In genomic region chr10:119872610-119872859, GRCh38 we compare ENCODE assay signal across 8 cellular contexts. TPM values are rescaled to one million over a fixed set of nuclear protein-coding genes. Genes with fewer than 3 reads are reported as not detected.
DNase-seq lines count a peak whose midpoint lies in the region; ATAC-seq and TF ChIP-seq lines count a peak whose summit lies in the region.

Gene MCMBP (minus strand): TSS chr10:119872843. CDS start chr10:119872584, 259 bp downstream.

- H3K9ac ChIP-seq in SK-N-SH (peak within 1 kb of the TSS; percentile 76), KMS-11 (peak within 1 kb of the TSS; percentile 82), colonic mucosa (ENCODE audit: low read depth in 2 of 2, low read length in 2 of 2) (peak within 1 kb of the TSS; percentile 76 to 85)

- CTCF ChIA-PET in SK-N-SH (lab: Yijun Ruan, JAX) = interaction anchor here (1.2 to 7.5 kb wide), 4 partner anchors 12 to 185 kb away, joined by 8 to 68 read pairs (median 24); partner anchors contain the start of gene SEC23IP

- TF ChIP-seq CTCF in SK-N-SH (IDR thresholded peaks at IDR 0.05) (no peak), KMS-11 (conservative IDR thresholded peaks at IDR 0.05; ENCODE audit: low read depth, low read length) (no peak), colonic mucosa (IDR thresholded peaks at IDR 0.05) (no peak), uterus (IDR thresholded peaks at IDR 0.05) (peak in 1 of 4 experiments; percentile 17)

- no peaks in the 10 kb centered on the region for H3K9me3 ChIP-seq in SK-N-SH
- no peaks in the 10 kb centered on the region for H3K9me3 ChIP-seq in colonic mucosa
- H3K9me3 ChIP-seq in uterus = no peaks in the 10 kb centered on the region

- no peaks in the 10 kb centered on the region for H3K9me2 ChIP-seq in SK-N-SH

- POLR2A ChIA-PET in SK-N-SH (lab: Yijun Ruan, JAX) = interaction anchor here (0.6 to 3.4 kb wide), 8 partner anchors 10 to 580 kb away, joined by 3 to 18 read pairs (median 5); partner anchors contain the start of genes INPP5F and SEC23IP

- no peak for TF ChIP-seq EP300 in SK-N-SH (IDR thresholded peaks at IDR 0.05; ENCODE audit: borderline replicate concordance in 1 of 2, low read depth in 1 of 2, low read length in 1 of 2)

- no peak for TF ChIP-seq RAD21 in SK-N-SH (IDR thresholded peaks at IDR 0.05; ENCODE audit: low read length)

- intact Hi-C loops in colonic mucosa (cut with DNase I) = no loop called here
- intact Hi-C loops in uterus (cut with DNase I; ENCODE audit: low total_unique reads) = no loop called here

- H3K79me2 ChIP-seq in SK-N-SH (ENCODE audit: insufficient read depth) (peaks cover 47% of the 10 kb centered on the region), KMS-11 (ENCODE audit: insufficient read depth, low read depth) (peaks cover 47% of the 10 kb centered on the region)

- WGBS in SK-N-SH (ENCODE audit: low lambda C conversion rate) = no CpG with 5 or more reads among the region's 42 CpGs

- H3K4me1 ChIP-seq in SK-N-SH (ENCODE audit: control insufficient read depth in 1 of 2, insufficient read depth in 2 of 2, low read depth in 1 of 2, low read length in 1 of 2) (peaks cover 5 to 11% of the 10 kb centered on the region in 2 experiments; a peak in 3 of 4 replicates), KMS-11 (ENCODE audit: low read depth, poor library complexity, severe bottlenecking) (peaks cover 38% of the 10 kb centered on the region), colonic mucosa (peaks cover 6% of the 10 kb centered on the region), uterus (no peaks in the 10 kb centered on the region)

- H2AFZ ChIP-seq in SK-N-SH (ENCODE audit: low read depth) = peak within 1 kb of the TSS; percentile 88
- peak within 1 kb of the TSS; percentile 89 for H2AFZ ChIP-seq in KMS-11 (ENCODE audit: low read depth)

- ATAC-seq in SK-N-SH treated with all-trans-retinoic acid at 6 μM for 48 hours = no peak

- H3F3A ChIP-seq in SK-N-SH (replicated peaks; ENCODE audit: insufficient read depth) = peaks cover 5% of the 10 kb centered on the region

- DNase-seq in SK-N-SH (no peak), colonic mucosa (no peak), mesenteric fat pad (ENCODE audit: low spot score) (no peak), uterus (no peak), activated gamma-delta T cell treated with Interleukin-2 at 50 U/mL for 16 hours (no peak), NCI-H1694 treated with DMSO at 0.1 percent for 48 hours (lab: John Stamatoyannopoulos, UW) (no peak)

- H3K27me3 ChIP-seq in SK-N-SH (ENCODE audit: insufficient read depth) (no peaks in the 10 kb centered on the region), KMS-11 (ENCODE audit: insufficient read depth, low read depth) (no peaks in the 10 kb centered on the region), colonic mucosa (no peaks in the 10 kb centered on the region), uterus (no peaks in the 10 kb centered on the region)

- H3K4me3 ChIP-seq in SK-N-SH (ENCODE audit: low read depth in 2 of 2, low read length in 1 of 2) = peak within 1 kb of the TSS; percentile 79 to 88
- H3K4me3 ChIP-seq in KMS-11 (IDR thresholded peaks at IDR 0.05; ENCODE audit: insufficient read depth, low read depth, low read length) = no peak within 1 kb of the TSS
- peak within 1 kb of the TSS; percentile 75 for H3K4me3 ChIP-seq in colonic mucosa
- peak within 1 kb of the TSS; percentile 61 to 83 for H3K4me3 ChIP-seq in uterus

- H3K36me3 ChIP-seq in SK-N-SH (replicated peaks in 1 of 2; ENCODE audit: control insufficient read depth in 1 of 2, insufficient read depth in 2 of 2, low read length in 1 of 2) (no peaks in the 10 kb centered on the region), KMS-11 (ENCODE audit: insufficient read depth) (no peaks in the 10 kb centered on the region), colonic mucosa (no peaks in the 10 kb centered on the region), uterus (no peaks in the 10 kb centered on the region)

- peak within 1 kb of the TSS; percentile 43 to 94 for H3K27ac ChIP-seq in SK-N-SH (ENCODE audit: low read depth in 2 of 2, low read length in 1 of 2)
- H3K27ac ChIP-seq in KMS-11 = peak within 1 kb of the TSS; percentile 89
- H3K27ac ChIP-seq in colonic mucosa = peak within 1 kb of the TSS; percentile 91
- H3K27ac ChIP-seq in uterus = peak within 1 kb of the TSS; percentile 85 to 91

- peak within 1 kb of the TSS; percentile 89 for H3K4me2 ChIP-seq in SK-N-SH
- peak within 1 kb of the TSS; percentile 98 for H3K4me2 ChIP-seq in KMS-11

- H4K20me1 ChIP-seq in SK-N-SH (ENCODE audit: insufficient read depth) = peaks cover 43% of the 10 kb centered on the region
- H4K20me1 ChIP-seq in KMS-11 (ENCODE audit: insufficient read depth) = peaks cover 39% of the 10 kb centered on the region

- peak; percentile 88 to 90 for TF ChIP-seq POLR2A in uterus (IDR thresholded peaks at IDR 0.05)

TF ChIP-seq in SK-N-SH, 30 proteins besides CTCF, POLR2A, EP300 and RAD21:
- 0 out of 2 replicates have a peak, but pooled peaks have one; percentile 25 for TF ChIP-seq SIN3A (IDR thresholded peaks at IDR 0.05; ENCODE audit: borderline replicate concordance, low read depth, low read length)
- no peak for TF ChIP-seq FOXJ3 (CRISPR knock-in tag; IDR thresholded peaks at IDR 0.05)

TF ChIP-seq in SK-N-SH treated with all-trans-retinoic acid at 6 μM for 48 hours, 23 proteins besides CTCF, POLR2A, EP300 and RAD21 (continues in another document):
- TF ChIP-seq GLIS3 (CRISPR knock-in tag; IDR thresholded peaks at IDR 0.05) (no peak), ZNF70 (CRISPR knock-in tag; IDR thresholded peaks at IDR 0.05) (no peak), ZC3H10 (CRISPR knock-in tag; IDR thresholded peaks at IDR 0.05) (no peak), OSR1 (CRISPR knock-in tag; IDR thresholded peaks at IDR 0.05) (no peak), RARB (CRISPR knock-in tag; IDR thresholded peaks at IDR 0.05) (no peak), PPARA (CRISPR knock-in tag; IDR thresholded peaks at IDR 0.05; ENCODE audit: borderline replicate concordance) (no peak), CSRNP3 (CRISPR knock-in tag; IDR thresholded peaks at IDR 0.05) (no peak), TOX (CRISPR knock-in tag; IDR thresholded peaks at IDR 0.05; ENCODE audit: borderline replicate concordance) (no peak), ZFP3 (CRISPR knock-in tag; IDR thresholded peaks at IDR 0.05) (no peak), POU6F1 (CRISPR knock-in tag; IDR thresholded peaks at IDR 0.05; ENCODE audit: borderline replicate concordance, low read depth) (no peak), ZFP30 (CRISPR knock-in tag; IDR thresholded peaks at IDR 0.05) (no peak), CSDC2 (CRISPR knock-in tag; IDR thresholded peaks at IDR 0.05) (no peak), ZNF8 (CRISPR knock-in tag; IDR thresholded peaks at IDR 0.05) (no peak), ZNF565 (CRISPR knock-in tag; conservative IDR thresholded peaks at IDR 0.05; ENCODE audit: low read depth) (no peak), BACH2 (CRISPR knock-in tag; IDR thresholded peaks at IDR 0.05; ENCODE audit: borderline replicate concordance) (no peak), ESRRG (CRISPR knock-in tag; IDR thresholded peaks at IDR 0.05) (no peak), ARNTL (CRISPR knock-in tag; IDR thresholded peaks at IDR 0.05; ENCODE audit: borderline replicate concordance, low read depth) (no peak), TCF4 (CRISPR knock-in tag; IDR thresholded peaks at IDR 0.05; ENCODE audit: borderline replicate concordance) (no peak)

RNA-seq across cellular contexts. Expression of gene MCMBP, which starts in this region (rescaled TPM):
- polyA plus RNA-seq in SK-N-SH (2012; rRNA removed) = 33.1 and 37.5 TPM in 2 replicates
- 41.2 and 43.1 TPM in 2 replicates for polyA plus RNA-seq in SK-N-SH (2012; cell fraction: cytosol; rRNA removed)
- 16.4 and 31.8 TPM in 2 replicates for polyA plus RNA-seq in SK-N-SH (2012; cell fraction: nucleus; rRNA removed)
- 10 to 100 TPM; 46.7 to 56.4 TPM for total RNA-seq in colonic mucosa
- 56.0 TPM for total RNA-seq in mesenteric fat pad
- 10 to 100 TPM; 69.4 to 84.7 (median 76.7) TPM for total RNA-seq in uterus
